Comparison of ENCODE assay signal across 8 cellular contexts in the genomic region with DNA sequence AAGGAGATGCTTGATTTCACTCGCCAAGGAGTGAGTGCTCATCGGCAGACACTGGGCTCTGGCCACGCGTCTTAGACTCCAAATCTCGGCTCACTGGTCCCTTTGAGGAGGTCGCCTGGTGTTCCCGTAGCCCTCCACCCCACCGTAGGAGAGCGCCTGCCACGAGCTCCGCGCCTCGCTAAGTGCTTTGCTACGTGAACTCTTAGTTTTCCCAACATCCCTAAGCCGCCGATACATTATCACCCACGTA. TPM values are rescaled to one million over a fixed set of nuclear protein-coding genes. Genes with fewer than 3 reads are reported as not detected.
DNase-seq lines count a peak whose midpoint lies in the region; ATAC-seq and TF ChIP-seq lines count a peak whose summit lies in the region.

No MANE protein-coding gene starts in this region.

- no peak for TF ChIP-seq POLR2A in gastrocnemius medialis (IDR thresholded peaks at IDR 0.05)

- peak overlapping the region; percentile 76 for H2AFZ ChIP-seq in SK-N-SH (ENCODE audit: low read depth)

- H3K36me3 ChIP-seq in SK-N-SH (replicated peaks in 1 of 2; ENCODE audit: control insufficient read depth in 1 of 2, insufficient read depth in 2 of 2, low read length in 1 of 2) (no peaks in the 10 kb centered on the region), gastrocnemius medialis (no peaks in the 10 kb centered on the region)

- H3K4me1 ChIP-seq in SK-N-SH (ENCODE audit: control insufficient read depth in 1 of 2, insufficient read depth in 2 of 2, low read depth in 1 of 2, low read length in 1 of 2) (peaks cover 23 to 33% of the 10 kb centered on the region in 2 experiments; a peak in 3 of 4 replicates), gastrocnemius medialis (peaks cover 30 to 33% of the 10 kb centered on the region in 2 donors)

- 4% methylated on average over 17 of the region's 17 CpGs for WGBS in SK-N-SH (ENCODE audit: low lambda C conversion rate)

- peak overlapping the region; percentile 94 for H3K4me2 ChIP-seq in SK-N-SH

- TF ChIP-seq CTCF in GM10266 (IDR thresholded peaks at IDR 0.05; ENCODE audit: control insufficient read depth, insufficient read depth, low read depth, missing control alignments): no peak
- no peak for TF ChIP-seq CTCF in SK-N-SH (IDR thresholded peaks at IDR 0.05)
- no peak for TF ChIP-seq CTCF in foreskin fibroblast (IDR thresholded peaks at IDR 0.05; ENCODE audit: low read depth, low read length)
- no peak for TF ChIP-seq CTCF in gastrocnemius medialis (IDR thresholded peaks at IDR 0.05 in 4 of 5, conservative IDR thresholded peaks at IDR 0.05 in 1 of 5)

- in situ Hi-C loops in gastrocnemius medialis (cut with MboI; ENCODE audit: low sequenced_read_pairs in 4 of 4): loop anchor here in 1 of 4 donors (25.0 kb wide), 1 partner anchor 201 kb away; no protein-coding TSS in a partner anchor
- in situ Hi-C loops in ACHN (cut with HindIII; ENCODE audit: low pct_ligation_motif_present, low pct_unique_long_range_greater_than_20kb, low sequenced_read_pairs): no loop called here

- H3K79me2 ChIP-seq in SK-N-SH (ENCODE audit: insufficient read depth): peaks cover 18% of the 10 kb centered on the region

- intact Hi-C loops in gastrocnemius medialis (cut with DNase I; ENCODE audit: low total_unique reads): loop anchor here (2.0 to 5.0 kb wide), 3 partner anchors 86 to 298 kb away; no protein-coding TSS in a partner anchor
- intact Hi-C loops in sciatic nerve (cut with DNase I): loop anchor here (10.0 kb wide), 1 partner anchor 294 kb away; no protein-coding TSS in a partner anchor

- no peaks in the 10 kb centered on the region for H4K20me1 ChIP-seq in SK-N-SH (ENCODE audit: insufficient read depth)

- no peak for TF ChIP-seq EP300 in SK-N-SH (IDR thresholded peaks at IDR 0.05; ENCODE audit: borderline replicate concordance in 1 of 2, low read depth in 1 of 2, low read length in 1 of 2)

- no peak for TF ChIP-seq RAD21 in SK-N-SH (IDR thresholded peaks at IDR 0.05; ENCODE audit: low read length)

- no peaks in the 10 kb centered on the region for H3K9me3 ChIP-seq in SK-N-SH
- no peaks in the 10 kb centered on the region for H3K9me3 ChIP-seq in gastrocnemius medialis

- H3K4me3 ChIP-seq in SK-N-SH (ENCODE audit: low read depth in 2 of 2, low read length in 1 of 2): peak overlapping the region; percentile 47 to 70
- H3K4me3 ChIP-seq in foreskin fibroblast (ENCODE audit: low read depth in 1 of 2, low read length in 2 of 2): peak overlapping the region; percentile 35 to 46
- H3K4me3 ChIP-seq in gastrocnemius medialis: peak overlapping the region; percentile 35 to 58 (median 46)

- CTCF ChIA-PET in SK-N-SH (lab: Yijun Ruan, JAX): interaction anchor here (0.7 to 6.2 kb wide), 6 partner anchors 22 to 297 kb away, joined by 3 to 140 read pairs (median 8); no protein-coding TSS in a partner anchor

- H3K27me3 ChIP-seq in SK-N-SH (ENCODE audit: insufficient read depth) (no peaks in the 10 kb centered on the region), gastrocnemius medialis (peaks cover 21 to 30% (median 29%) of the 10 kb centered on the region in 3 donors)

- H3K9ac ChIP-seq in SK-N-SH: peak overlapping the region; percentile 52

- peak; percentile 7 for DNase-seq in GM10266 (ENCODE audit: extremely low spot score)
- peak; percentile 58 for DNase-seq in SK-N-SH
- no peak for DNase-seq in foreskin fibroblast
- no peak for DNase-seq in gastrocnemius medialis
- DNase-seq in epidermal melanocyte (ENCODE audit: insufficient read length, low spot score): no peak
- DNase-seq in ACHN: no peak
- no peak for DNase-seq in sciatic nerve (ENCODE audit: low spot score)

- no peak overlapping the region for H3K27ac ChIP-seq in SK-N-SH (ENCODE audit: low read depth in 2 of 2, low read length in 1 of 2)
- no peak overlapping the region for H3K27ac ChIP-seq in gastrocnemius medialis

- POLR2A ChIA-PET in SK-N-SH (lab: Yijun Ruan, JAX): no interaction called here

- peaks cover 14% of the 10 kb centered on the region for H3F3A ChIP-seq in SK-N-SH (replicated peaks; ENCODE audit: insufficient read depth)

- ATAC-seq in gastrocnemius medialis: no peak
- no peak for ATAC-seq in HG02840 (IDR thresholded peaks at IDR 0.05; ENCODE audit: low FRiP score, unreplicated experiment)
- ATAC-seq in sciatic nerve: no peak

- no peaks in the 10 kb centered on the region for H3K9me2 ChIP-seq in SK-N-SH

TF ChIP-seq in SK-N-SH, 30 proteins besides CTCF, POLR2A, EP300 and RAD21 (continues in another document):
- TF ChIP-seq, protein P1, sequence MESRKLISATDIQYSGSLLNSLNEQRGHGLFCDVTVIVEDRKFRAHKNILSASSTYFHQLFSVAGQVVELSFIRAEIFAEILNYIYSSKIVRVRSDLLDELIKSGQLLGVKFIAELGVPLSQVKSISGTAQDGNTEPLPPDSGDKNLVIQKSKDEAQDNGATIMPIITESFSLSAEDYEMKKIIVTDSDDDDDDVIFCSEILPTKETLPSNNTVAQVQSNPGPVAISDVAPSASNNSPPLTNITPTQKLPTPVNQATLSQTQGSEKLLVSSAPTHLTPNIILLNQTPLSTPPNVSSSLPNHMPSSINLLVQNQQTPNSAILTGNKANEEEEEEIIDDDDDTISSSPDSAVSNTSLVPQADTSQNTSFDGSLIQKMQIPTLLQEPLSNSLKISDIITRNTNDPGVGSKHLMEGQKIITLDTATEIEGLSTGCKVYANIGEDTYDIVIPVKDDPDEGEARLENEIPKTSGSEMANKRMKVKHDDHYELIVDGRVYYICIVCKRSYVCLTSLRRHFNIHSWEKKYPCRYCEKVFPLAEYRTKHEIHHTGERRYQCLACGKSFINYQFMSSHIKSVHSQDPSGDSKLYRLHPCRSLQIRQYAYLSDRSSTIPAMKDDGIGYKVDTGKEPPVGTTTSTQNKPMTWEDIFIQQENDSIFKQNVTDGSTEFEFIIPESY (IDR thresholded peaks at IDR 0.05; ENCODE audit: borderline replicate concordance, low read depth): no peak
- TF ChIP-seq FOSL2 (IDR thresholded peaks at IDR 0.05; ENCODE audit: borderline replicate concordance, low read depth): no peak
- TF ChIP-seq EZH2phosphoT487 (IDR thresholded peaks at IDR 0.05; ENCODE audit: borderline replicate concordance, low read depth): no peak
- no peak for TF ChIP-seq USF2 (IDR thresholded peaks at IDR 0.05; ENCODE audit: borderline replicate concordance, low read depth, low read length)
- TF ChIP-seq, protein P2, sequence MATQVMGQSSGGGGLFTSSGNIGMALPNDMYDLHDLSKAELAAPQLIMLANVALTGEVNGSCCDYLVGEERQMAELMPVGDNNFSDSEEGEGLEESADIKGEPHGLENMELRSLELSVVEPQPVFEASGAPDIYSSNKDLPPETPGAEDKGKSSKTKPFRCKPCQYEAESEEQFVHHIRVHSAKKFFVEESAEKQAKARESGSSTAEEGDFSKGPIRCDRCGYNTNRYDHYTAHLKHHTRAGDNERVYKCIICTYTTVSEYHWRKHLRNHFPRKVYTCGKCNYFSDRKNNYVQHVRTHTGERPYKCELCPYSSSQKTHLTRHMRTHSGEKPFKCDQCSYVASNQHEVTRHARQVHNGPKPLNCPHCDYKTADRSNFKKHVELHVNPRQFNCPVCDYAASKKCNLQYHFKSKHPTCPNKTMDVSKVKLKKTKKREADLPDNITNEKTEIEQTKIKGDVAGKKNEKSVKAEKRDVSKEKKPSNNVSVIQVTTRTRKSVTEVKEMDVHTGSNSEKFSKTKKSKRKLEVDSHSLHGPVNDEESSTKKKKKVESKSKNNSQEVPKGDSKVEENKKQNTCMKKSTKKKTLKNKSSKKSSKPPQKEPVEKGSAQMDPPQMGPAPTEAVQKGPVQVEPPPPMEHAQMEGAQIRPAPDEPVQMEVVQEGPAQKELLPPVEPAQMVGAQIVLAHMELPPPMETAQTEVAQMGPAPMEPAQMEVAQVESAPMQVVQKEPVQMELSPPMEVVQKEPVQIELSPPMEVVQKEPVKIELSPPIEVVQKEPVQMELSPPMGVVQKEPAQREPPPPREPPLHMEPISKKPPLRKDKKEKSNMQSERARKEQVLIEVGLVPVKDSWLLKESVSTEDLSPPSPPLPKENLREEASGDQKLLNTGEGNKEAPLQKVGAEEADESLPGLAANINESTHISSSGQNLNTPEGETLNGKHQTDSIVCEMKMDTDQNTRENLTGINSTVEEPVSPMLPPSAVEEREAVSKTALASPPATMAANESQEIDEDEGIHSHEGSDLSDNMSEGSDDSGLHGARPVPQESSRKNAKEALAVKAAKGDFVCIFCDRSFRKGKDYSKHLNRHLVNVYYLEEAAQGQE (IDR thresholded peaks at IDR 0.05; ENCODE audit: low read depth, low read length): no peak
- TF ChIP-seq JUND (IDR thresholded peaks at IDR 0.05): no peak
- TF ChIP-seq TCF12 (IDR thresholded peaks at IDR 0.05): no peak
- no peak for TF ChIP-seq GATA2 (CRISPR knock-in tag; IDR thresholded peaks at IDR 0.05)
- TF ChIP-seq MXI1 (IDR thresholded peaks at IDR 0.05; ENCODE audit: low read depth, low read length): no peak
- no peak for TF ChIP-seq TEAD4 (IDR thresholded peaks at IDR 0.05; ENCODE audit: borderline replicate concordance, insufficient read depth)
- no peak for TF ChIP-seq YY1 (IDR thresholded peaks at IDR 0.05; ENCODE audit: low read depth)
- TF ChIP-seq ELF1 (IDR thresholded peaks at IDR 0.05): no peak
- TF ChIP-seq IRF3 (IDR thresholded peaks at IDR 0.05; ENCODE audit: low read depth, low read length): no peak
- TF ChIP-seq RCOR1 (IDR thresholded peaks at IDR 0.05; ENCODE audit: low read length): no peak
- TF ChIP-seq GABPA (IDR thresholded peaks at IDR 0.05; ENCODE audit: low read depth): no peak

RNA-seq across cellular contexts. Expression of gene LIPG, which starts 0.8 kb away (rescaled TPM):
- 3.2 and 4.4 TPM in 2 replicates for polyA plus RNA-seq in SK-N-SH (2012; rRNA removed)
- 3.4 and 3.7 TPM in 2 replicates for polyA plus RNA-seq in SK-N-SH (2012; cell fraction: cytosol; rRNA removed)
- polyA plus RNA-seq in SK-N-SH (2012; cell fraction: nucleus; rRNA removed): 3.8 and 5.8 TPM in 2 replicates
- 1 to 10 TPM in 2 of 4 donors, under 1 TPM in 2; 0.24 to 6.4 (median 1.9) TPM for total RNA-seq in gastrocnemius medialis
- total RNA-seq in sciatic nerve: 5.8 TPM

Comparison
In these comparisons a context has a peak if more than half of its experiments do, and no peak if none do; other contexts are left out.
1. DNase-seq: peak in GM10266 (single experiment) and SK-N-SH (single experiment); none in foreskin fibroblast (0 of 2), gastrocnemius medialis (0 of 2), epidermal melanocyte (single experiment), ACHN (single experiment) and sciatic nerve (single experiment).
2. Peak in every context shown above with its lines, with median percentiles within 50 percentile points of each other: H3K4me3 ChIP-seq.